Comparison of ENCODE assay signal across 8 cellular contexts in the genomic region with DNA sequence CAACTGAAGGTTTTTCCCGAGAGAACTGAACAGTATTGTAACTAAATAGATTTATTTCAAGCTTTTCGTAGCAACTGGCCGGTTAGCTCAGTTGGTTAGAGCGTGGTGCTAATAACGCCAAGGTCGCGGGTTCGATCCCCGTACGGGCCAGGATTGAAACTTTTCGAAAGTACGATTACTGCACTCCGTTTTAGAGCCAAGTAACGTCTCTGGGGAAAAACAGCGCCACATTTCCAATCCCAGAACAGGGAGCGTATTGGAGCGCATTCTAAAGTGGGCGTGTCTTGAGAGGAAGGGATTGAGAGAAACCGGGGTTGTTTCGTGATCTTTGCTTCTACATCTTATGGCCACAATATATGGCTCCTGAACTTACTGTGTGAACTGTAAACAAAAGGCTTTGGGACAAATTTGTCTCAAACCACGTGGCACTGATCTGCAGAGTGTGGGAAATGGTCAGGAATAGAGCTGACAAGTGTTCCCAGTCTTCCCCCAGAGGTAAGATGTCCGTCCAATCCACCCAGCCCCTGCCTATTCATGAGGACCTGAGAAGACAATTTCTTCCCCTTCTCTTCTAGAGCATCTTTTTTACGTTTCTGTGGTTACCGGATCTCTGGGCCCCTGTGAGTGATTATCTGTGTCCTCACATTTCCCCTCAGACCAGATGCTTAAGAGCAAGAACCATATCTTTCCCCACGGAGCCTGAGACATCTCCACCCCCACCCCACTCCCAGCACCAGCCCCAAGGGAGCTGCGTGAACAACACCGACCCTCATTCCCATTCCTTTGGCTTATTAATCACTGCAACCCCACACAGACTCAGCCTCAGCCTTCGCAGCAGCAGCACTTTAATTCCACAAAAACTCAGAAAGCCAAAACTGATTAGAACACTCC. TPM values are rescaled to one million over a fixed set of nuclear protein-coding genes. Genes with fewer than 3 reads are reported as not detected.
A peak's percentile ranks its signal among the peaks of the same experiment; 100 is the strongest.
DNase-seq lines count a peak whose midpoint lies in the region; ATAC-seq, FAIRE-seq and TF ChIP-seq lines count a peak whose summit lies in the region.

No MANE protein-coding gene starts in this region.

- peak; percentile 60 for FAIRE-seq in bronchial epithelial cell (lab: Jason Lieb, UNC)

- H3K27me3 ChIP-seq in WERI-Rb-1 (ENCODE audit: insufficient read depth, low read depth, severe bottlenecking) (no peaks in the 10 kb centered on the region), bronchial epithelial cell (ENCODE audit: control insufficient read depth, insufficient read depth, low read length) (no peaks in the 10 kb centered on the region)

- no peaks in the 10 kb centered on the region for H3K9me3 ChIP-seq in WERI-Rb-1 (ENCODE audit: severe bottlenecking)

- H3K36me3 Mint-ChIP-seq in immature natural killer cell = no peaks in the 10 kb centered on the region

- H3K27me3 Mint-ChIP-seq in immature natural killer cell (ENCODE audit: low read depth in 3 of 3) = peaks cover 5 to 13% (median 6%) of the 10 kb centered on the region in 3 donors

- H3K27ac ChIP-seq in WERI-Rb-1 (peak overlapping the region; percentile 85), skin epidermis (peak overlapping the region in 20 of 21 experiments; percentile 35 to 96 (median 90))

- H3K27ac Mint-ChIP-seq in immature natural killer cell = no peak overlapping the region

- H3K9me3 Mint-ChIP-seq in immature natural killer cell = no peaks in the 10 kb centered on the region

- H3K36me3 ChIP-seq in WERI-Rb-1 (no peaks in the 10 kb centered on the region), bronchial epithelial cell (ENCODE audit: control insufficient read depth, insufficient read depth, low read length) (no peaks in the 10 kb centered on the region)

- TF ChIP-seq CTCF in WERI-Rb-1 (IDR thresholded peaks at IDR 0.05; ENCODE audit: low read depth, low read length) (no peak), bronchial epithelial cell (IDR thresholded peaks at IDR 0.05; ENCODE audit: insufficient read depth, low read length, severe bottlenecking) (peak; percentile 9)

- peaks cover 14 to 15% of the 10 kb centered on the region in 2 donors for H3K4me1 Mint-ChIP-seq in immature natural killer cell

- DNase-seq in GM03348 (ENCODE audit: low spot score) = peak; percentile 86
- DNase-seq in NCI-H2196 treated with DMSO at 0.1 percent for 48 hours (lab: John Stamatoyannopoulos, UW; ENCODE audit: unreplicated experiment) = peak; percentile 69
- DNase-seq in WERI-Rb-1 = peak; percentile 94
- peak; percentile 98 for DNase-seq in bronchial epithelial cell (ENCODE audit: low read depth)
- DNase-seq in immature natural killer cell = peak; percentile 90 to 91 (median 91)

- ATAC-seq in HG03045 (IDR thresholded peaks at IDR 0.05; ENCODE audit: unreplicated experiment) = peak; percentile 20
- ATAC-seq in HG03521 (IDR thresholded peaks at IDR 0.05; ENCODE audit: unreplicated experiment) = no peak

- peak overlapping the region; percentile 98 for H3K4me3 ChIP-seq in WERI-Rb-1 (ENCODE audit: low read depth, low read length)
- H3K4me3 ChIP-seq in bronchial epithelial cell (ENCODE audit: low read depth, low read length) = peak overlapping the region; percentile 33
- H3K4me3 ChIP-seq in skin epidermis = peak overlapping the region; percentile 41 to 87 (median 85)

- H3K4me3 Mint-ChIP-seq in immature natural killer cell = no peak overlapping the region

RNA-seq across cellular contexts. Expression of gene BORCS6, which starts 2.2 kb away (rescaled TPM):
- 6.5 and 6.8 TPM in 2 replicates for total RNA-seq in bronchial epithelial cell
- 10 to 100 TPM; 24.0 to 38.8 (median 27.5) TPM for polyA plus RNA-seq in immature natural killer cell

RNA-seq across cellular contexts. Expression of gene TMEM107, which starts 11.6 kb away (rescaled TPM):
- total RNA-seq in bronchial epithelial cell = 20.2 and 24.2 TPM in 2 replicates
- polyA plus RNA-seq in immature natural killer cell = 10 to 100 TPM; 53.3 to 69.3 (median 64.0) TPM

RNA-seq across cellular contexts. Expression of gene AURKB, which starts 22.6 kb away (rescaled TPM):
- total RNA-seq in bronchial epithelial cell = 0.64 and 1.6 TPM in 2 replicates
- polyA plus RNA-seq in immature natural killer cell = 1 to 10 TPM in 2 of 3 donors, under 1 TPM in 1; 0.60 to 3.1 (median 1.6) TPM

RNA-seq across cellular contexts. Expression of gene VAMP2, which starts 25.0 kb away (rescaled TPM):
- 2.1 and 4.4 TPM in 2 replicates for total RNA-seq in bronchial epithelial cell
- polyA plus RNA-seq in immature natural killer cell = 10 to 100 TPM; 33.6 to 93.6 (median 39.5) TPM

RNA-seq across cellular contexts. Expression of gene PER1, which starts 35.6 kb away (rescaled TPM):
- total RNA-seq in bronchial epithelial cell = 21.9 and 26.4 TPM in 2 replicates
- polyA plus RNA-seq in immature natural killer cell = 1 to 10 TPM; 3.5 to 8.5 (median 4.5) TPM

Comparison
In these comparisons a context has a peak if more than half of its experiments do, and no peak if none do; other contexts are left out.
1. H3K4me3 ChIP-seq: peak in every context shown above with its lines; median percentile 98 in WERI-Rb-1; 85 in skin epidermis; 33 in bronchial epithelial cell.